ENCODE assay signal across 17 cellular contexts in the genomic region with DNA sequence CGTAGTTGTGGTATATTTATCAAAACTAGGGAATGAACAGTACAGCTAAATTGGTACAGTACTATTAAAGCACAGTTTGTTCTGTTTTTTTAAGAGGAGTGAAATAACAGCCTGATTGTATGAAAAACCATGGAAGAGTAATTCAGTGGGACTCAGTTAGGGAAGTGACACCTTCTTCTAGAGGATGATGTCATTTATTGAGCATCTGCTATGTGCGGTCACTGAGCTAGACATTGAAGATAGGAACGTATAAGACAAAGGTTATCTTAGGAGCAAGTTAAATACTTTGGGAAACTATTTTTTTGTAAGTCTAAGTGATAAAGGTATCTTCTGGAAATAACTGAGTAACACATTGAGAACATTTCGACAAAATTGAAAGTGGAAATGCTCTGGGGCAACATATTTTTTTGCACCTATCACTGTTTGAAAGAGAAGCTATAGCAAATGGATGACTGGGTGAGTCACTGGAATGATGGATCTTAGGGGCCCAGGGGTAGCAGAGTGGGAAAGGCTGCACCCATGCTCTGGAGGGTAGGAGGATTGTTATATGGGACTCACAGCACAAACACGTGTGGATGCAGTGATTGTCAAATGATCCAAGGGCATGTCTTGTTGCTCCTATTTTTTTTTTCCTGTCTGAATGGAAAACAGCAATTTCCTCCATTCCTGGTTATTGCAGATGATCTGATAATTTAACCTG. TPM values are rescaled to one million over a fixed set of nuclear protein-coding genes. Genes with fewer than 3 reads are reported as not detected.
A peak's percentile ranks its signal among the peaks of the same experiment; 100 is the strongest.
DNase-seq lines count a peak whose midpoint lies in the region; ATAC-seq and TF ChIP-seq lines count a peak whose summit lies in the region.
"Had no signal": no experiment of that assay in that cellular context is flagged by ENCODE, and none has a peak within 500 bp of the region (broad histone marks: within the 10 kb centered on the region; RNA-seq: fewer than 3 reads in every experiment).

No MANE protein-coding gene starts in this region.

- POLR2A ChIA-PET in activated CD4-positive, alpha-beta memory T cell treated with anti-CD3 and anti-CD28 coated beads, Interleukin-2, amount 10 ng/mL, durations not matched to agents 7 days and 5 days (lab: Charles Lee), result interaction anchor here (1.0 to 2.4 kb wide), 3 partner anchors 18 to 53 kb away, joined by 3 to 14 read pairs (median 5); no protein-coding TSS in a partner anchor

- no peaks in the 10 kb centered on the region for H3K4me1 ChIP-seq in colonic mucosa
- peaks cover 19 to 21% of the 10 kb centered on the region in 2 donors for H3K4me1 ChIP-seq in gastrocnemius medialis

- H3K36me3 ChIP-seq in colonic mucosa (no peaks in the 10 kb centered on the region), gastrocnemius medialis (peaks cover 0 to 4% of the 10 kb centered on the region in 2 donors)

- H3K36me3 Mint-ChIP-seq in stimulated activated naive CD8-positive, alpha-beta T cell treated with anti-CD3 and anti-CD28 coated beads, Interleukin-15, Interleukin-2, amounts not matched to agents 100 ng/mL and 50 ng/mL, for 24 hours (ENCODE audit: low read depth), result peaks cover 63% of the 10 kb centered on the region
- peaks cover 78% of the 10 kb centered on the region for H3K36me3 Mint-ChIP-seq in activated CD4-positive, alpha-beta memory T cell treated with anti-CD3 and anti-CD28 coated beads, Interleukin-2, amount 10 ng/mL, durations not matched to agents 7 days and 5 days (ENCODE audit: low read depth)

- no peak for ATAC-seq in stimulated activated naive CD8-positive, alpha-beta T cell treated with anti-CD3 and anti-CD28 coated beads, Interleukin-15, Interleukin-2, amounts not matched to agents 100 U/mL and 50 U/mL, for 24 hours
- no peak for ATAC-seq in gastrocnemius medialis
- ATAC-seq: GM23338, right cardiac atrium had no signal

- intact Hi-C loops in colonic mucosa (cut with DNase I), result no loop called here
- intact Hi-C loops in gastrocnemius medialis (cut with DNase I; ENCODE audit: low total_unique reads), result no loop called here

- CTCF ChIA-PET in activated CD4-positive, alpha-beta memory T cell treated with anti-CD3 and anti-CD28 coated beads, Interleukin-2, amount 10 ng/mL, durations not matched to agents 7 days and 5 days (lab: Charles Lee), result interaction anchor here (3.5 kb wide), 1 partner anchor 18 kb away, joined by 32 read pairs; no protein-coding TSS in a partner anchor

- peaks cover 95% of the 10 kb centered on the region for H3K4me1 Mint-ChIP-seq in stimulated activated naive CD8-positive, alpha-beta T cell treated with anti-CD3 and anti-CD28 coated beads, Interleukin-15, Interleukin-2, amounts not matched to agents 100 ng/mL and 50 ng/mL, for 24 hours (ENCODE audit: low read depth)
- peaks cover 89% of the 10 kb centered on the region for H3K4me1 Mint-ChIP-seq in activated CD4-positive, alpha-beta memory T cell treated with anti-CD3 and anti-CD28 coated beads, Interleukin-2, amount 10 ng/mL, durations not matched to agents 7 days and 5 days

- H3K9ac ChIP-seq in colonic mucosa (ENCODE audit: low read depth in 2 of 2, low read length in 2 of 2), result no peak overlapping the region

- in situ Hi-C loops in gastrocnemius medialis (cut with MboI; ENCODE audit: low sequenced_read_pairs in 4 of 4), result no loop called here

- no peak for TF ChIP-seq CTCF in colonic mucosa (IDR thresholded peaks at IDR 0.05)
- no peak for TF ChIP-seq CTCF in gastrocnemius medialis (IDR thresholded peaks at IDR 0.05 in 4 of 5, conservative IDR thresholded peaks at IDR 0.05 in 1 of 5)

- no peak for DNase-seq in stimulated activated naive CD8-positive, alpha-beta T cell treated with anti-CD3 and anti-CD28 coated beads, Interleukin-15, Interleukin-2, amounts not matched to agents 100 U/mL and 50 U/mL, for 24 hours
- no peak for DNase-seq in activated CD4-positive, alpha-beta memory T cell treated with anti-CD3 and anti-CD28 coated beads, Interleukin-2, amount 10 ng/mL, durations not matched to agents 7 days and 5 days
- DNase-seq in colonic mucosa (peak; percentile 2), OCI-M2 (lab: John Stamatoyannopoulos, UW; ENCODE audit: unreplicated experiment) (no peak), gastrocnemius medialis (no peak), NCI-H526 treated with DMSO at 0.1 percent for 48 hours (lab: John Stamatoyannopoulos, UW) (no peak)
- DNase-seq: activated CD4-positive, alpha-beta T cell treated with anti-CD3 and anti-CD28 coated beads for 4 hours; midbrain; MM.1S; NCI-H2081; NCI-H510A treated with DMSO at 0.1 percent for 48 hours; right cardiac atrium; SHP77 treated with DMSO at 0.1 percent for 48 hours; T1000 had no signal

- H3K27ac ChIP-seq in colonic mucosa, result no peak overlapping the region
- H3K27ac ChIP-seq in gastrocnemius medialis, result no peak overlapping the region
- H3K27ac ChIP-seq: coronary artery had no signal

- no peaks in the 10 kb centered on the region for H3K27me3 ChIP-seq in colonic mucosa
- no peaks in the 10 kb centered on the region for H3K27me3 ChIP-seq in gastrocnemius medialis

- no peaks in the 10 kb centered on the region for H3K27me3 Mint-ChIP-seq in stimulated activated naive CD8-positive, alpha-beta T cell treated with anti-CD3 and anti-CD28 coated beads, Interleukin-15, Interleukin-2, amounts not matched to agents 100 ng/mL and 50 ng/mL, for 24 hours
- no peaks in the 10 kb centered on the region for H3K27me3 Mint-ChIP-seq in activated CD4-positive, alpha-beta memory T cell treated with anti-CD3 and anti-CD28 coated beads, Interleukin-2, amount 10 ng/mL, durations not matched to agents 7 days and 5 days

- H3K4me3 ChIP-seq in colonic mucosa, result no peak overlapping the region
- H3K4me3 ChIP-seq in gastrocnemius medialis, result no peak overlapping the region
- H3K4me3 ChIP-seq: coronary artery, GM23338 had no signal

- H3K27ac Mint-ChIP-seq in stimulated activated naive CD8-positive, alpha-beta T cell treated with anti-CD3 and anti-CD28 coated beads, Interleukin-15, Interleukin-2, amounts not matched to agents 100 ng/mL and 50 ng/mL, for 24 hours, result peak overlapping the region; percentile 77
- peak overlapping the region; percentile 51 for H3K27ac Mint-ChIP-seq in activated CD4-positive, alpha-beta memory T cell treated with anti-CD3 and anti-CD28 coated beads, Interleukin-2, amount 10 ng/mL, durations not matched to agents 7 days and 5 days
- H3K27ac Mint-ChIP-seq: GM23338 had no signal

- TF ChIP-seq POLR2A in gastrocnemius medialis (IDR thresholded peaks at IDR 0.05), result no peak

- H3K4me3 Mint-ChIP-seq in stimulated activated naive CD8-positive, alpha-beta T cell treated with anti-CD3 and anti-CD28 coated beads, Interleukin-15, Interleukin-2, amounts not matched to agents 100 ng/mL and 50 ng/mL, for 24 hours, result peak overlapping the region; percentile 22
- no peak overlapping the region for H3K4me3 Mint-ChIP-seq in activated CD4-positive, alpha-beta memory T cell treated with anti-CD3 and anti-CD28 coated beads, Interleukin-2, amount 10 ng/mL, durations not matched to agents 7 days and 5 days
- H3K4me3 Mint-ChIP-seq: GM23338 had no signal

- H3K9me3 ChIP-seq in colonic mucosa (no peaks in the 10 kb centered on the region), gastrocnemius medialis (no peaks in the 10 kb centered on the region)

- H3K9me3 Mint-ChIP-seq in stimulated activated naive CD8-positive, alpha-beta T cell treated with anti-CD3 and anti-CD28 coated beads, Interleukin-15, Interleukin-2, amounts not matched to agents 100 ng/mL and 50 ng/mL, for 24 hours, result no peaks in the 10 kb centered on the region
- H3K9me3 Mint-ChIP-seq in activated CD4-positive, alpha-beta memory T cell treated with anti-CD3 and anti-CD28 coated beads, Interleukin-2, amount 10 ng/mL, durations not matched to agents 7 days and 5 days, result no peaks in the 10 kb centered on the region
- H3K9me3 Mint-ChIP-seq: GM23338 had no signal

RNA-seq across cellular contexts. Expression of gene OXNAD1, which starts 43.0 kb away (rescaled TPM):
- 10 to 100 TPM; 26.9 to 27.1 TPM for total RNA-seq in activated CD4-positive, alpha-beta memory T cell treated with anti-CD3 and anti-CD28 coated beads, Interleukin-2, amount 10 ng/mL, durations not matched to agents 7 days and 5 days
- total RNA-seq in colonic mucosa, result 10 to 100 TPM; 23.4 to 26.2 TPM
- total RNA-seq in gastrocnemius medialis, result 10 to 100 TPM; 12.3 to 28.6 (median 17.1) TPM

RNA-seq across cellular contexts. Expression of gene DPH3, which starts 43.2 kb away (rescaled TPM):
- 10 to 100 TPM; 16.7 to 19.8 TPM for total RNA-seq in activated CD4-positive, alpha-beta memory T cell treated with anti-CD3 and anti-CD28 coated beads, Interleukin-2, amount 10 ng/mL, durations not matched to agents 7 days and 5 days
- total RNA-seq in colonic mucosa (10 to 100 TPM; 15.4 to 23.4 TPM), gastrocnemius medialis (10 to 100 TPM; 40.3 to 66.6 (median 44.2) TPM)
